Comparison of ENCODE assay signal across 22 cellular contexts in genomic region chr21:36949171-36950141, GRCh38. TPM values are rescaled to one million over a fixed set of nuclear protein-coding genes. Genes with fewer than 3 reads are reported as not detected.
"Had no signal": no experiment of that assay in that cellular context is flagged by ENCODE, and none has a peak within 500 bp of the region (broad histone marks: within the 10 kb centered on the region; RNA-seq: fewer than 3 reads in every experiment).

No MANE protein-coding gene starts in this region.

- H3K4me3 ChIP-seq: cardiac muscle cell, colonic mucosa, tibial nerve had no signal

- FAIRE-seq: islet of Langerhans had no signal

- H3K27me3 ChIP-seq: cardiac muscle cell, colonic mucosa, tibial nerve had no signal

- ATAC-seq: activated CD4-positive, alpha-beta T cell treated with anti-CD3 and anti-CD28 coated beads for 36 hours; activated T-cell treated with anti-CD3 and anti-CD28 coated beads, Interleukin-2, amount 50 U/mL, for 72 hours; left lobe of liver had no signal

- H3K27ac ChIP-seq: cardiac muscle cell, colonic mucosa, epithelial cell of prostate, tibial nerve had no signal

- H3K36me3 ChIP-seq: cardiac muscle cell, colonic mucosa had no signal

- H3K4me1 ChIP-seq: colonic mucosa, tibial nerve had no signal

- DNase-seq: activated CD4-positive, alpha-beta memory T cell treated with anti-CD3 and anti-CD28 coated beads, Interleukin-2, amount 10 ng/mL, durations not matched to agents 7 days and 5 days; activated CD4-positive, alpha-beta T cell treated with anti-CD3 and anti-CD28 coated beads for 36 hours; activated CD8-positive, alpha-beta memory T cell treated with anti-CD3 and anti-CD28 coated beads, Interleukin-2, amount 50 U/mL, for 4 hours; activated naive CD4-positive, alpha-beta T cell; activated T-cell treated with anti-CD3 and anti-CD28 coated beads, Interleukin-2, amount 50 U/mL, for 72 hours; aorta; colonic mucosa; effector CD4-positive, alpha-beta T cell; mesenchymal stem cell; nephron progenitor cell; stimulated activated CD4-positive, alpha-beta T cell treated with anti-CD3 and anti-CD28 coated beads, Interleukin-2, amount 100 ng/mL, for 24 hours; stimulated activated naive B cell treated with anti-CD40 and anti-IgM and Interleukin-4, amounts not matched to agents 10 μg/mL and 1 μg/mL and 100 μg/mL, for 72 hours; T-helper 9 cell had no signal

- H3K9me3 ChIP-seq: colonic mucosa had no signal

RNA-seq across cellular contexts. Expression of gene RIPPLY3, which starts 57.0 kb away (rescaled TPM):
- total RNA-seq: activated CD4-positive, alpha-beta memory T cell treated with anti-CD3 and anti-CD28 coated beads, Interleukin-2, amount 10 ng/mL, durations not matched to agents 7 days and 5 days; aorta; cardiac muscle cell; left lobe of liver; osteoblast; pulmonary artery endothelial cell; sciatic nerve; subcutaneous adipose tissue; tibial nerve had no signal
- polyA plus RNA-seq: cardiac muscle cell had no signal
